ENCODE assay signal across 8 cellular contexts in the genomic region with DNA sequence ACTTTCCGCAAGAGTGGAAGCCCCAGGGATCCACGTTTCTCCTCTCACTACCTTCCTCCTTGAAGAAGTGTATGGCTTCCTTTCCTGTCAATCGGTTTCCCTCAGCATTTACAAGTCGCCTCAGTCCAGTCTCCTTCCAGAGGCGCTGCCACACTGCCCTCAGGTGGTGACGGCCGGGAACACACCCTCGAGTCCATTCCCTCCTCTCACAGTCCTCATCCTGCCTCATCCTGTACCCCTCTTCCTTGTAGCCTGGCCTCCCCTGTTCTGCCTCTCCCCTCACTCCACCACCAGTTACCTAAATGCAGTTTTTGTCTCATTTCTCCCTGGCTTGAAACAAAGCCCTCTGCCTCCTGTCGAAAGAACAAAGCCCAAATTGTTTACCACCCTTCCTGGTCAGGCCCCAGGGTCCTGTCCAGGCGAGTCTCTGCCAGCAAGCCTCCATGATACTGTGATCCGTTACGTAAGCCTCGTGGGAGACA. TPM values are rescaled to one million over a fixed set of nuclear protein-coding genes. Genes with fewer than 3 reads are reported as not detected.
A peak's percentile ranks its signal among the peaks of the same experiment; 100 is the strongest.
DNase-seq lines count a peak whose midpoint lies in the region; ATAC-seq and TF ChIP-seq lines count a peak whose summit lies in the region.

No MANE protein-coding gene starts in this region.

- H3K4me1 ChIP-seq in lung (ENCODE audit: control insufficient read depth in 2 of 2, insufficient read depth in 2 of 2, low read length in 2 of 2), result no peaks in the 10 kb centered on the region

- H3K27me3 ChIP-seq in lung (ENCODE audit: control insufficient read depth, insufficient read depth), result no peaks in the 10 kb centered on the region

- 18 to 24% methylated on average over 13 of the region's 13 CpGs for WGBS in lung, 2 donors

- TF ChIP-seq CTCF in lung (IDR thresholded peaks at IDR 0.05; ENCODE audit: control extremely low read depth, extremely low read depth), result peak; percentile 96

- DNase-seq in EH (ENCODE audit: low read depth), result peak; percentile 85
- DNase-seq in HPDE6-E6E7 (ENCODE audit: extremely low spot score), result peak; percentile 64
- DNase-seq in NCI-H82 treated with DMSO at 0.1 percent for 48 hours (lab: John Stamatoyannopoulos, UW; ENCODE audit: unreplicated experiment), result peak; percentile 69
- peak; percentile 97 to 98 for DNase-seq in activated CD4-positive, alpha-beta T cell treated with anti-CD3 and anti-CD28 coated beads, Interleukin-2, amount 50 U/mL, for 48 hours
- DNase-seq in dermis blood vessel endothelial cell, result peak; percentile 93
- DNase-seq in lung (ENCODE audit: low spot score), result peak; percentile 90
- peak; percentile 90 for DNase-seq in stimulated activated CD8-positive, alpha-beta memory T cell treated with anti-CD3 and anti-CD28 coated beads, Interleukin-12 subunit alpha, Interleukin-12 subunit beta, amount 100 ng/mL, for 1 hour (ENCODE audit: low read depth)

- no peaks in the 10 kb centered on the region for H3K9me3 ChIP-seq in lung (ENCODE audit: control insufficient read depth in 2 of 2, insufficient read depth in 1 of 2, low read length in 1 of 2)

- H3K36me3 ChIP-seq in lung (ENCODE audit: control insufficient read depth in 2 of 2, insufficient read depth in 2 of 2, low read length in 2 of 2), result peaks cover 2 to 7% of the 10 kb centered on the region in 2 donors

- ATAC-seq in lung (ENCODE audit: insufficient read depth, low FRiP score), result peak; percentile 96
- ATAC-seq in HG03095 (IDR thresholded peaks at IDR 0.05; ENCODE audit: unreplicated experiment), result no peak

- H3K4me3 ChIP-seq in lung, result no peak overlapping the region

- peak overlapping the region in 1 of 2 donors; percentile 32 for H3K27ac ChIP-seq in lung (ENCODE audit: low read depth in 1 of 2, low read length in 1 of 2)

RNA-seq across cellular contexts. Expression of gene LSM10, which starts 23.2 kb away (rescaled TPM):
- 9.9 and 13.0 TPM in 2 replicates for total RNA-seq in dermis blood vessel endothelial cell
- total RNA-seq in lung, result 10 to 100 TPM; 10.7 to 42.6 TPM
- 10 to 100 TPM; 47.0 to 70.6 TPM for polyA plus RNA-seq in lung

RNA-seq across cellular contexts. Expression of gene OSCP1, which starts 29.4 kb away (rescaled TPM):
- total RNA-seq in dermis blood vessel endothelial cell (3.5 and 6.5 TPM in 2 replicates), lung (10 to 100 TPM; 28.6 to 31.4 TPM)
- polyA plus RNA-seq in lung, result 10 to 100 TPM; 16.9 to 17.8 TPM

RNA-seq across cellular contexts. Expression of gene STK40, which starts 35.2 kb away (rescaled TPM):
- total RNA-seq in dermis blood vessel endothelial cell (20.4 and 57.0 TPM in 2 replicates), lung (10 to 100 TPM; 25.4 to 82.9 TPM)
- polyA plus RNA-seq in lung, result 10 to 100 TPM; 26.0 to 71.3 TPM

RNA-seq across cellular contexts. Expression of gene MRPS15, which starts 43.3 kb away (rescaled TPM):
- total RNA-seq in dermis blood vessel endothelial cell (57.7 and 88.7 TPM in 2 replicates), lung (10 to 100 TPM; 30.7 to 76.6 TPM)
- polyA plus RNA-seq in lung, result 100 to 1,000 TPM; 112 to 248 TPM
